In genomic region chr12:103877934-103878510, GRCh38 we compare ENCODE assay signal across 8 cellular contexts. TPM values are rescaled to one million over a fixed set of nuclear protein-coding genes. Genes with fewer than 3 reads are reported as not detected.
DNase-seq lines count a peak whose midpoint lies in the region; ATAC-seq, FAIRE-seq and TF ChIP-seq lines count a peak whose summit lies in the region.

No MANE protein-coding gene starts in this region.

- H3K27ac ChIP-seq in Peyer's patch (no peak overlapping the region), pancreas (no peak overlapping the region)

- no peak for FAIRE-seq in pancreas (lab: Jason Lieb, UNC)

- TF ChIP-seq POLR2A in Peyer's patch (IDR thresholded peaks at IDR 0.05) = no peak

- DNase-seq in activated gamma-delta T cell treated with Interleukin-2 at 50 U/mL for 16 hours (peak; percentile 48), activated gamma-delta T cell (lab: John Stamatoyannopoulos, UW) (no peak), Kasumi-1 (lab: John Stamatoyannopoulos, UW) (peak; percentile 71 to 80), Peyer's patch (peak in 2 of 3 donors; percentile 40 to 79), activated T-helper 1 cell treated with Interleukin-2 at 50 U/mL for 16 hours (ENCODE audit: low read depth) (peak; percentile 11), foreskin fibroblast (peak; percentile 46 to 82), pancreas (peak in 3 of 6 donors; percentile 32 to 61 (median 35))

- H3K9me3 ChIP-seq in Peyer's patch = no peaks in the 10 kb centered on the region
- no peaks in the 10 kb centered on the region for H3K9me3 ChIP-seq in pancreas

- TF ChIP-seq CTCF in Peyer's patch (IDR thresholded peaks at IDR 0.05) = peak; percentile 43 to 74 (median 66)
- peak; percentile 77 for TF ChIP-seq CTCF in foreskin fibroblast (IDR thresholded peaks at IDR 0.05; ENCODE audit: low read depth, low read length)
- TF ChIP-seq CTCF in pancreas (IDR thresholded peaks at IDR 0.05) = peak; percentile 43 to 58 (median 52)

- intact Hi-C loops in pancreas (cut with DNase I) = no loop called here

- ATAC-seq in pancreas (peak; percentile 71 to 92 (median 89)), HG03159 (IDR thresholded peaks at IDR 0.05; ENCODE audit: unreplicated experiment) (no peak)

- H3K27me3 ChIP-seq in Peyer's patch = no peaks in the 10 kb centered on the region
- no peaks in the 10 kb centered on the region for H3K27me3 ChIP-seq in pancreas

- H3K36me3 ChIP-seq in Peyer's patch (no peaks in the 10 kb centered on the region), pancreas (no peaks in the 10 kb centered on the region)

- H3K4me1 ChIP-seq in Peyer's patch = no peaks in the 10 kb centered on the region
- H3K4me1 ChIP-seq in pancreas = no peaks in the 10 kb centered on the region

- H3K4me3 ChIP-seq in Peyer's patch (no peak overlapping the region), foreskin fibroblast (ENCODE audit: low read depth in 1 of 2, low read length in 2 of 2) (no peak overlapping the region), pancreas (no peak overlapping the region)

- 1 to 7% methylated on average over 5 of the region's 5 CpGs for WGBS in pancreas, 2 donors

RNA-seq across cellular contexts. Expression of gene NT5DC3, which starts 37.0 kb away (rescaled TPM):
- 10 to 100 TPM in 1 of 4 donors, 1 to 10 TPM in 3; 3.9 to 10.2 (median 7.4) TPM for total RNA-seq in Peyer's patch
- 1 to 10 TPM; 2.9 to 6.4 (median 4.2) TPM for total RNA-seq in pancreas
- polyA plus RNA-seq in pancreas = 1 to 10 TPM; 2.6 to 4.2 TPM

RNA-seq across cellular contexts. Expression of gene HSP90B1, which starts 52.2 kb away (rescaled TPM):
- total RNA-seq in Peyer's patch (100 to 1,000 TPM; 197 to 655 (median 335) TPM), pancreas (100 to 1,000 TPM; 270 to 736 (median 428) TPM)
- polyA plus RNA-seq in pancreas = 100 to 1,000 TPM; 287 to 412 TPM
